In the genomic region with DNA sequence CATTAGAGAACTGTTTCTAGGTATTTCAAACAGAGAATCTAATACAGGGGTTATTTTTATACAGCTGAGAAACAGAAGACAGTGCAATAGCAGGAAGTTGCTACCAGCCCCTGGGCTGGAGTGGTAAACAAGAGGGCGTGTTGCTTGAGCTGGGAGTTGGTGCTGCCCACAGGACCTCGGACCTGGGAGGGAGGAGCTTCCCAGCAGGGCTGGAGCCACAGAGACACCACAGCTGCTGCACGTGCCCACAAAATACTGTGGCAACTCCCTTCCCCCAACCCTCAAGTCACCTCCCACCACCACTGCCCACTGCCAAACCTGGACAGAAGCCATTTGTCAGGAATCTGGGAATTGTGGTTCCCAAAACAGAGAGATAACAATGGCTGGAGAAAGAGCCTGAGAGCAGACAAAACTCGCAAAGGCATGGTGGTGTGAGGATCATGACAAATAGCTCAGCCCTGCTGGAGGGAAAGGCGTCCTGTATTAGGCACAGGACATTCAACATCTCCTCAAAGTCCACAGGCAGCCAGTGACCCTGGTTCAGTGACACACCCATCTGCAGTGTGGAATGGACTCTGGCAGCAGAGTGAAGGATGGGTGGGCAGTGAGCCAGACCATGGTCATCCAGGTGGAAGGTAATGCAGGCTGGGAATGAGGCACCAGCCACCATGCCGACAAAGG, we compare ENCODE assay signal across 8 cellular contexts. TPM values are rescaled to one million over a fixed set of nuclear protein-coding genes. Genes with fewer than 3 reads are reported as not detected.
A peak's percentile ranks its signal among the peaks of the same experiment; 100 is the strongest.
DNase-seq lines count a peak whose midpoint lies in the region; ATAC-seq and TF ChIP-seq lines count a peak whose summit lies in the region.

No MANE protein-coding gene starts in this region.

- H3K79me2 ChIP-seq in DND-41 (ENCODE audit: insufficient read depth, low read length): no peaks in the 10 kb centered on the region

- peaks cover 15% of the 10 kb centered on the region for H4K20me1 ChIP-seq in DND-41 (ENCODE audit: insufficient read depth, low read length)

- H3K27ac Mint-ChIP-seq in activated T-helper 1 cell treated with anti-CD3 and anti-CD28 coated beads, Interleukin-12 subunit alpha, Interleukin-12 subunit beta, Interleukin-2, Interleukin-4 antibody, amounts not matched to agents 30 ng/mL and 10 ng/mL and 1 ng/mL, durations not matched to agents 14 hours and 24 hours and 36 hours: peak overlapping the region; percentile 34

- H3K36me3 ChIP-seq in DND-41 (ENCODE audit: insufficient read depth, low read length): no peaks in the 10 kb centered on the region
- no peaks in the 10 kb centered on the region for H3K36me3 ChIP-seq in HEK293 (ENCODE audit: control insufficient read depth in 2 of 2, insufficient read depth in 1 of 2, low read length in 2 of 2)

- no peak overlapping the region for H3K4me2 ChIP-seq in DND-41 (ENCODE audit: insufficient read depth, low read length)

- H3K4me3 Mint-ChIP-seq in activated T-helper 1 cell treated with anti-CD3 and anti-CD28 coated beads, Interleukin-12 subunit alpha, Interleukin-12 subunit beta, Interleukin-2, Interleukin-4 antibody, amounts not matched to agents 30 ng/mL and 10 ng/mL and 1 ng/mL, durations not matched to agents 14 hours and 24 hours and 36 hours: peak overlapping the region; percentile 56

- POLR2A ChIA-PET in HEK293 (lab: Yijun Ruan, JAX): no interaction called here

- H3K4me1 ChIP-seq in DND-41 (ENCODE audit: insufficient read depth, low read length) (peaks cover 8% of the 10 kb centered on the region; the same call in 1 of the 2 replicates), HEK293 (ENCODE audit: control insufficient read depth, insufficient read depth, low read length) (no peaks in the 10 kb centered on the region)

- H3K4me1 Mint-ChIP-seq in activated T-helper 1 cell treated with anti-CD3 and anti-CD28 coated beads, Interleukin-12 subunit alpha, Interleukin-12 subunit beta, Interleukin-2, Interleukin-4 antibody, amounts not matched to agents 30 ng/mL and 10 ng/mL and 1 ng/mL, durations not matched to agents 14 hours and 24 hours and 36 hours (ENCODE audit: low read depth): peaks cover 61% of the 10 kb centered on the region

- no peaks in the 10 kb centered on the region for H3K27me3 Mint-ChIP-seq in activated T-helper 1 cell treated with anti-CD3 and anti-CD28 coated beads, Interleukin-12 subunit alpha, Interleukin-12 subunit beta, Interleukin-2, Interleukin-4 antibody, amounts not matched to agents 30 ng/mL and 10 ng/mL and 1 ng/mL, durations not matched to agents 14 hours and 24 hours and 36 hours (ENCODE audit: insufficient read depth)

- CTCF ChIA-PET in HEK293 (lab: Yijun Ruan, JAX): interaction anchor here (1.1 to 3.8 kb wide), 5 partner anchors 11 to 318 kb away, joined by 4 to 36 read pairs (median 14); no protein-coding TSS in a partner anchor

- no peaks in the 10 kb centered on the region for H3K9me3 Mint-ChIP-seq in activated T-helper 1 cell treated with anti-CD3 and anti-CD28 coated beads, Interleukin-12 subunit alpha, Interleukin-12 subunit beta, Interleukin-2, Interleukin-4 antibody, amounts not matched to agents 30 ng/mL and 10 ng/mL and 1 ng/mL, durations not matched to agents 14 hours and 24 hours and 36 hours

- peak; percentile 43; the same call in 1 of the 3 replicates for ATAC-seq in DND-41 (ENCODE audit: insufficient read depth, low read depth)
- no peak for ATAC-seq in GM19035 (IDR thresholded peaks at IDR 0.05; ENCODE audit: unreplicated experiment)
- no peak for ATAC-seq in HG02981 (IDR thresholded peaks at IDR 0.05; ENCODE audit: unreplicated experiment)

- H3K9me3 ChIP-seq in DND-41 (ENCODE audit: insufficient read depth, low read length, severe bottlenecking): no peaks in the 10 kb centered on the region
- no peaks in the 10 kb centered on the region for H3K9me3 ChIP-seq in HEK293 (ENCODE audit: control insufficient read depth, insufficient read depth, low read depth, low read length)

- H3K9ac ChIP-seq in DND-41 (ENCODE audit: low read depth, low read length): no peak overlapping the region

- no peak overlapping the region for H2AFZ ChIP-seq in DND-41 (ENCODE audit: low read depth, low read length)

- no peak overlapping the region for H3K4me3 ChIP-seq in DND-41 (ENCODE audit: low read depth in 1 of 2, low read length in 2 of 2)
- H3K4me3 ChIP-seq in HEK293 (ENCODE audit: low read depth, low read length): no peak overlapping the region

- intact Hi-C loops in activated T-helper 1 cell treated with anti-CD3 and anti-CD28 coated beads, Interleukin-12 subunit alpha, Interleukin-12 subunit beta, Interleukin-2, Interleukin-4 antibody, amounts not matched to agents 30 ng/mL and 10 ng/mL and 1 ng/mL, durations not matched to agents 14 hours and 24 hours and 36 hours (cut with micrococcal nuclease): no loop called here

- TF ChIP-seq CTCF in DND-41 (IDR thresholded peaks at IDR 0.05; ENCODE audit: borderline replicate concordance, extremely low read depth, low read length, poor library complexity, severe bottlenecking) (no peak), HEK293 (tag by site-specific recombination; IDR thresholded peaks at IDR 0.05) (no peak)

- DNase-seq in DND-41 (no peak), mucosa of gallbladder (ENCODE audit: low spot score) (peak; percentile 75), NCI-H1436 (lab: John Stamatoyannopoulos, UW) (no peak)
- DNase-seq in activated T-helper 1 cell treated with anti-CD3 and anti-CD28 coated beads, Interleukin-12 subunit alpha, Interleukin-12 subunit beta, Interleukin-2, Interleukin-4 antibody, amounts not matched to agents 30 ng/mL and 10 ng/mL and 1 ng/mL, durations not matched to agents 14 hours and 24 hours and 36 hours (ENCODE audit: low spot score): no peak
- DNase-seq in activated CD8-positive, alpha-beta memory T cell treated with anti-CD3 and anti-CD28 coated beads for 24 hours: no peak

- H3K27ac ChIP-seq in DND-41 (ENCODE audit: low read length): no peak overlapping the region
- no peak overlapping the region for H3K27ac ChIP-seq in HEK293 (ENCODE audit: extremely low read depth, low read depth, low read length)

- no peaks in the 10 kb centered on the region for H3K36me3 Mint-ChIP-seq in activated T-helper 1 cell treated with anti-CD3 and anti-CD28 coated beads, Interleukin-12 subunit alpha, Interleukin-12 subunit beta, Interleukin-2, Interleukin-4 antibody, amounts not matched to agents 30 ng/mL and 10 ng/mL and 1 ng/mL, durations not matched to agents 14 hours and 24 hours and 36 hours (ENCODE audit: low read depth)

- H3K27me3 ChIP-seq in DND-41 (ENCODE audit: insufficient read depth, low read length, poor library complexity): no peaks in the 10 kb centered on the region

TF ChIP-seq in HEK293, 187 proteins besides CTCF, POLR2A, EP300 and RAD21:
- TF ChIP-seq EGR2 (tag by site-specific recombination; IDR thresholded peaks at IDR 0.05; ENCODE audit: low read depth) (peak; percentile 53; the same call in 1 of the 2 replicates), ZFHX2 (tag by site-specific recombination; conservative IDR thresholded peaks at IDR 0.05) (peak; percentile 56), OSR2 (tag by site-specific recombination; IDR thresholded peaks at IDR 0.05) (no peak), ZNF354C (tag by site-specific recombination; IDR thresholded peaks at IDR 0.05; ENCODE audit: borderline replicate concordance, low read depth) (no peak), ZNF350 (tag by site-specific recombination; IDR thresholded peaks at IDR 0.05) (no peak), YY1 (tag by site-specific recombination; IDR thresholded peaks at IDR 0.05) (no peak)

RNA-seq across cellular contexts. Expression of a gene that starts 57.2 kb away (rescaled TPM):
- total RNA-seq in activated T-helper 1 cell treated with anti-CD3 and anti-CD28 coated beads, Interleukin-12 subunit alpha, Interleukin-12 subunit beta, Interleukin-2, Interleukin-4 antibody, amounts not matched to agents 30 ng/mL and 10 ng/mL and 1 ng/mL, durations not matched to agents 14 hours and 24 hours and 36 hours: 56.2 and 56.3 TPM in 2 replicates
- total RNA-seq in mucosa of gallbladder: 52.7 TPM
